In genomic region chr19:35935911-35936737, GRCh38 we compare ENCODE assay signal across 8 cellular contexts. TPM values are rescaled to one million over a fixed set of nuclear protein-coding genes. Genes with fewer than 3 reads are reported as not detected.
DNase-seq lines count a peak whose midpoint lies in the region; ATAC-seq and TF ChIP-seq lines count a peak whose summit lies in the region.

TSS of gene LRFN3 (plus strand) at chr19:35936374. CDS start at chr19:35939426, 3,052 bp downstream.

- H3K27ac ChIP-seq in brain microvascular endothelial cell, result no peak within 1 kb of the TSS

- DNase-seq in EL (peak; percentile 72), NCI-H1694 (lab: John Stamatoyannopoulos, UW) (peak; percentile 83), T-helper 9 cell (peak; percentile 33), brain microvascular endothelial cell (peak; percentile 46), sciatic nerve (ENCODE audit: low spot score) (peak; percentile 84)

- in situ Hi-C loops in brain microvascular endothelial cell (cut with HindIII; ENCODE audit: low pct_ligation_motif_present, low sequenced_read_pairs), result no loop called here

- intact Hi-C loops in sciatic nerve (cut with DNase I), result no loop called here

- no peak for TF ChIP-seq CTCF in brain microvascular endothelial cell (IDR thresholded peaks at IDR 0.05; ENCODE audit: low read depth, low read length, missing control alignments)

- ATAC-seq in sciatic nerve, result peak; percentile 54
- no peak for ATAC-seq in GM21447 (IDR thresholded peaks at IDR 0.05; ENCODE audit: unreplicated experiment)
- ATAC-seq in HG03571 (IDR thresholded peaks at IDR 0.05; ENCODE audit: unreplicated experiment), result no peak

- peaks cover 2% of the 10 kb centered on the region for H3K36me3 ChIP-seq in brain microvascular endothelial cell (replicated peaks)

- H3K9me3 ChIP-seq in iPS-18c (ENCODE audit: control insufficient read depth, insufficient read depth, low read length), result no peaks in the 10 kb centered on the region

- no peaks in the 10 kb centered on the region for H3K27me3 ChIP-seq in brain microvascular endothelial cell (replicated peaks)

- H3K4me3 ChIP-seq in brain microvascular endothelial cell (ENCODE audit: low read depth, low read length), result peak within 1 kb of the TSS; percentile 64
- peak within 1 kb of the TSS; percentile 68 for H3K4me3 ChIP-seq in iPS-18c (ENCODE audit: insufficient read depth, low read depth, low read length)

RNA-seq across cellular contexts. Expression of gene LRFN3, which starts in this region (rescaled TPM):
- total RNA-seq in sciatic nerve, result 13.1 TPM

Comparison
In these comparisons a context has a peak if more than half of its experiments do, and no peak if none do; other contexts are left out.
1. DNase-seq: peak in every context shown above with its lines; median percentile 84 in sciatic nerve; 83 in NCI-H1694; 72 in EL; 46 in brain microvascular endothelial cell; 33 in T-helper 9 cell.